In the genomic region with DNA sequence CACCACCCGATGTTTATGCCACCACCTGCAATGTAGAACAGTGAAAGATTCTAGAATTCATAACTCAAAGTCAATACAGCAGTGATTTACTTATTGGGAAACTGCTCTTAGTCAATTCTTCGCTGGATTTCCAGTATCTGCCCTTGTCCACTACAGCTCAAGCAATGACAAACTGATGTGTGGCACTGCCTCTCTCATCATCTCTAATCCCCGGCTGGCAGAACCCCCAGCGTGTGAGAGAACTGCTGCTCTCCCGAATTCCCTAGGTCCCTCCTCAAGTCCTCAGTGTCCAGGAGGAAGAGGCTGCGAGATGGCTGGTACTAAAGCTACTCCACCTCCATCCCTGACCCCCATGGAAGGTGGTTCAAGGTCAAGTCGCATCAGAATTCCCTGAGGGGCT, we compare ENCODE assay signal across 8 cellular contexts. TPM values are rescaled to one million over a fixed set of nuclear protein-coding genes. Genes with fewer than 3 reads are reported as not detected.
DNase-seq lines count a peak whose midpoint lies in the region; ATAC-seq and TF ChIP-seq lines count a peak whose summit lies in the region.

No MANE protein-coding gene starts in this region.

- no peak for TF ChIP-seq CTCF in chondrocyte (IDR thresholded peaks at IDR 0.05)

- peaks cover 3% of the 10 kb centered on the region for H3K27me3 Mint-ChIP-seq in CD4-positive, CD25-positive, alpha-beta regulatory T cell
- no peaks in the 10 kb centered on the region for H3K27me3 Mint-ChIP-seq in IgD-negative memory B cell
- no peaks in the 10 kb centered on the region for H3K27me3 Mint-ChIP-seq in chondrocyte (ENCODE audit: low read depth)
- H3K27me3 Mint-ChIP-seq in natural killer cell treated with Interleukin-12 subunit alpha and Interleukin-12 subunit beta and Interleukin-15 and Interleukin-18, amount 100 ng/mL, for 72 hours: no peaks in the 10 kb centered on the region

- H3K4me1 ChIP-seq in CD4-positive, CD25-positive, alpha-beta regulatory T cell (ENCODE audit: control insufficient read depth, insufficient read depth, low read length, poor library complexity, severe bottlenecking): peaks cover 50% of the 10 kb centered on the region

- H3K4me1 Mint-ChIP-seq in CD4-positive, CD25-positive, alpha-beta regulatory T cell: peaks cover 14 to 66% (median 47%) of the 10 kb centered on the region in 4 donors
- peaks cover 33 to 49% (median 33%) of the 10 kb centered on the region in 3 donors for H3K4me1 Mint-ChIP-seq in IgD-negative memory B cell
- peaks cover 46% of the 10 kb centered on the region for H3K4me1 Mint-ChIP-seq in chondrocyte (ENCODE audit: low read depth)
- peaks cover 38 to 39% of the 10 kb centered on the region in 2 donors for H3K4me1 Mint-ChIP-seq in natural killer cell treated with Interleukin-12 subunit alpha and Interleukin-12 subunit beta and Interleukin-15 and Interleukin-18, amount 100 ng/mL, for 72 hours (ENCODE audit: low read depth in 2 of 2)

- peak overlapping the region; percentile 92 for H3K27ac ChIP-seq in CD4-positive, CD25-positive, alpha-beta regulatory T cell (ENCODE audit: insufficient read depth, low read length, poor library complexity, severe bottlenecking)

- H3K36me3 Mint-ChIP-seq in CD4-positive, CD25-positive, alpha-beta regulatory T cell: peaks cover 20% of the 10 kb centered on the region
- H3K36me3 Mint-ChIP-seq in IgD-negative memory B cell: no peaks in the 10 kb centered on the region
- H3K36me3 Mint-ChIP-seq in chondrocyte (ENCODE audit: low read depth): peaks cover 5% of the 10 kb centered on the region
- H3K36me3 Mint-ChIP-seq in natural killer cell treated with Interleukin-12 subunit alpha and Interleukin-12 subunit beta and Interleukin-15 and Interleukin-18, amount 100 ng/mL, for 72 hours: no peaks in the 10 kb centered on the region

- H3K27me3 ChIP-seq in CD4-positive, CD25-positive, alpha-beta regulatory T cell (ENCODE audit: control insufficient read depth, insufficient read depth, low read length): no peaks in the 10 kb centered on the region

- H3K36me3 ChIP-seq in CD4-positive, CD25-positive, alpha-beta regulatory T cell (ENCODE audit: control insufficient read depth, insufficient read depth, low read length): peaks cover 14% of the 10 kb centered on the region

- H3K4me3 ChIP-seq in CD4-positive, CD25-positive, alpha-beta regulatory T cell (ENCODE audit: low read depth, low read length): peak overlapping the region; percentile 94

- no peaks in the 10 kb centered on the region for H3K9me3 Mint-ChIP-seq in CD4-positive, CD25-positive, alpha-beta regulatory T cell
- H3K9me3 Mint-ChIP-seq in IgD-negative memory B cell (no peaks in the 10 kb centered on the region), chondrocyte (ENCODE audit: low read depth) (no peaks in the 10 kb centered on the region)
- no peaks in the 10 kb centered on the region for H3K9me3 Mint-ChIP-seq in natural killer cell treated with Interleukin-12 subunit alpha and Interleukin-12 subunit beta and Interleukin-15 and Interleukin-18, amount 100 ng/mL, for 72 hours

- no peaks in the 10 kb centered on the region for H3K9me3 ChIP-seq in CD4-positive, CD25-positive, alpha-beta regulatory T cell (ENCODE audit: control insufficient read depth in 2 of 2, low read length in 2 of 2)

- ATAC-seq in CD4-positive, CD25-positive, alpha-beta regulatory T cell (ENCODE audit: low read depth in 2 of 2): no peak
- ATAC-seq in natural killer cell treated with Interleukin-12 subunit alpha and Interleukin-12 subunit beta and Interleukin-15 and Interleukin-18, amount 100 ng/mL, for 72 hours: no peak

- no peak for DNase-seq in CD4-positive, CD25-positive, alpha-beta regulatory T cell
- DNase-seq in chondrocyte (ENCODE audit: low spot score) (no peak), LoVo (ENCODE audit: low spot score) (no peak), dedifferentiated amniotic fluid mesenchymal stem cell (ENCODE audit: extremely low spot score) (no peak), NCI-H1092 treated with DMSO at 0.1 percent for 48 hours (lab: John Stamatoyannopoulos, UW) (no peak)
- DNase-seq in natural killer cell treated with Interleukin-12 subunit alpha and Interleukin-12 subunit beta and Interleukin-15 and Interleukin-18, amount 100 ng/mL, for 72 hours (ENCODE audit: low spot score): no peak
- no peak for DNase-seq in activated CD4-positive, CD25-positive, alpha-beta regulatory T cell (lab: John Stamatoyannopoulos, UW)

- peak overlapping the region; percentile 92 to 96 (median 92) for H3K4me3 Mint-ChIP-seq in CD4-positive, CD25-positive, alpha-beta regulatory T cell
- peak overlapping the region; percentile 81 to 95 (median 89) for H3K4me3 Mint-ChIP-seq in IgD-negative memory B cell
- H3K4me3 Mint-ChIP-seq in chondrocyte (ENCODE audit: unreplicated experiment): peak overlapping the region; percentile 88
- peak overlapping the region; percentile 96 for H3K4me3 Mint-ChIP-seq in natural killer cell treated with Interleukin-12 subunit alpha and Interleukin-12 subunit beta and Interleukin-15 and Interleukin-18, amount 100 ng/mL, for 72 hours

- H3K27ac Mint-ChIP-seq in CD4-positive, CD25-positive, alpha-beta regulatory T cell: peak overlapping the region; percentile 14 to 95 (median 89)
- H3K27ac Mint-ChIP-seq in IgD-negative memory B cell (peak overlapping the region; percentile 86 to 94 (median 94)), chondrocyte (ENCODE audit: unreplicated experiment) (peak overlapping the region; percentile 65)
- H3K27ac Mint-ChIP-seq in natural killer cell treated with Interleukin-12 subunit alpha and Interleukin-12 subunit beta and Interleukin-15 and Interleukin-18, amount 100 ng/mL, for 72 hours: peak overlapping the region; percentile 79 to 88

RNA-seq across cellular contexts. Expression of gene TXNL4A, which starts 1.6 kb away (rescaled TPM):
- 70.5 TPM for total RNA-seq in CD4-positive, CD25-positive, alpha-beta regulatory T cell
- 100 to 1,000 TPM; 211 to 216 (median 214) TPM for polyA plus RNA-seq in CD4-positive, CD25-positive, alpha-beta regulatory T cell
- 222 TPM for polyA plus RNA-seq in IgD-negative memory B cell
- total RNA-seq in chondrocyte: 141 to 143 TPM (median 141 TPM) in 3 replicates
- total RNA-seq in natural killer cell treated with Interleukin-12 subunit alpha and Interleukin-12 subunit beta and Interleukin-15 and Interleukin-18, amount 100 ng/mL, for 72 hours: 100 to 1,000 TPM in 1 of 2 donors, 10 to 100 TPM in 1; 97.2 to 143 TPM

RNA-seq across cellular contexts. Expression of gene HSBP1L1, which starts 22.3 kb away (rescaled TPM):
- total RNA-seq in CD4-positive, CD25-positive, alpha-beta regulatory T cell: 10.5 TPM
- 10 to 100 TPM in 2 of 4 donors, 1 to 10 TPM in 2; 5.2 to 27.6 (median 13.5) TPM for polyA plus RNA-seq in CD4-positive, CD25-positive, alpha-beta regulatory T cell
- 10.9 TPM for polyA plus RNA-seq in IgD-negative memory B cell
- 0.99 to 5.4 TPM (median 5.1 TPM) in 3 replicates for total RNA-seq in chondrocyte
- total RNA-seq in natural killer cell treated with Interleukin-12 subunit alpha and Interleukin-12 subunit beta and Interleukin-15 and Interleukin-18, amount 100 ng/mL, for 72 hours: 1 to 10 TPM; 1.2 to 6.2 TPM

RNA-seq across cellular contexts. Expression of gene SLC66A2, which starts 35.3 kb away (rescaled TPM):
- total RNA-seq in CD4-positive, CD25-positive, alpha-beta regulatory T cell: 49.6 TPM
- polyA plus RNA-seq in CD4-positive, CD25-positive, alpha-beta regulatory T cell: 10 to 100 TPM; 11.7 to 18.3 (median 14.2) TPM
- polyA plus RNA-seq in IgD-negative memory B cell: 30.3 TPM
- total RNA-seq in chondrocyte: 27.6 to 32.1 TPM (median 29.1 TPM) in 3 replicates
- 10 to 100 TPM; 23.8 to 28.1 TPM for total RNA-seq in natural killer cell treated with Interleukin-12 subunit alpha and Interleukin-12 subunit beta and Interleukin-15 and Interleukin-18, amount 100 ng/mL, for 72 hours

RNA-seq across cellular contexts. Expression of gene RBFA, which starts 47.5 kb away (rescaled TPM):
- total RNA-seq in CD4-positive, CD25-positive, alpha-beta regulatory T cell: 13.6 TPM
- 10 to 100 TPM in 2 of 4 donors, 1 to 10 TPM in 2; 7.5 to 10.4 (median 9.3) TPM for polyA plus RNA-seq in CD4-positive, CD25-positive, alpha-beta regulatory T cell
- polyA plus RNA-seq in IgD-negative memory B cell: 17.5 TPM
- total RNA-seq in chondrocyte: 25.5 to 26.8 TPM (median 25.9 TPM) in 3 replicates
- total RNA-seq in natural killer cell treated with Interleukin-12 subunit alpha and Interleukin-12 subunit beta and Interleukin-15 and Interleukin-18, amount 100 ng/mL, for 72 hours: 10 to 100 TPM; 23.0 to 47.3 TPM
